ENCODE assay signal across 9 cellular contexts in the genomic region with DNA sequence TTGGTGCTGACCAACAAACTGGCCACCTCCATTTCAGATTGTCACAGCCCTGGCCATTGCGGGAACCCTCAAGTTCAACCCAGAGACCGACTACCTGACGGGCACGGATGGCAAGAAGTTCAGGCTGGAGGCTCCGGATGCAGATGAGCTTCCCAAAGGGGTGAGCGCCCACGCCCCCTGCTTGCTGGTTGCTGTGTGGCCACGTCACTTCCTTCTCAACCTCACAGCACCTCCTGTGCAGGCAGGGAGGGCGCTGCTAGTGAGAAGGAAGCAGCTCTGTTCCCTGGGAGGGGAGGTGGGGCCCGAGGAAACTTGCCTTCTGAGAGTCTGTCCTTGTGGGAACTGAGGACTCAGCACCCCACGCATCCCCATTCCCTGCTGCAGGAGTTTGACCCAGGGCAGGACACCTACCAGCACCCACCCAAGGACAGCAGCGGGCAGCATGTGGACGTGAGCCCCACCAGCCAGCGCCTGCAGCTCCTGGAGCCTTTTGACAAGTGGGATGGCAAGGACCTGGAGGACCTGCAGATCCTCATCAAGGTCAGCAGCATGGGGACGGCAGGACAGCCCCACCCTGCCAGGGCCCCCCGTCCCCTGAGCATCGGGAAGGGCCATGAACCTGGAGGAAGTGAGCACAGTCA. TPM values are rescaled to one million over a fixed set of nuclear protein-coding genes. Genes with fewer than 3 reads are reported as not detected.
DNase-seq lines count a peak whose midpoint lies in the region; ATAC-seq and TF ChIP-seq lines count a peak whose summit lies in the region.
"Had no signal": no experiment of that assay in that cellular context is flagged by ENCODE, and none has a peak within 500 bp of the region (broad histone marks: within the 10 kb centered on the region; RNA-seq: fewer than 3 reads in every experiment).

No MANE protein-coding gene starts in this region.

- no peak for DNase-seq in MCF 10A (ENCODE audit: unreplicated experiment)
- no peak for DNase-seq in mammary epithelial cell
- peak in 1 of 2 donors; percentile 56 for DNase-seq in activated naive CD4-positive, alpha-beta T cell treated with anti-CD3 and anti-CD28 coated beads, Interleukin-2, amount 50 U/mL, for 72 hours (ENCODE audit: low spot score in 2 of 2)
- peak; percentile 47 for DNase-seq in mesendoderm
- DNase-seq in medulla oblongata (ENCODE audit: extremely low spot score) = no peak
- no peak for DNase-seq in glomerular visceral epithelial cell (ENCODE audit: extremely low spot score)

- POLR2A ChIA-PET in MCF 10A (lab: Yijun Ruan, JAX) = no interaction called here

- H2BK120ac ChIP-seq in mesendoderm (ENCODE audit: low read depth, low read length) = no peak overlapping the region

- H3K4me2 ChIP-seq in mammary epithelial cell (ENCODE audit: insufficient read depth, low read depth, low read length) (no peak overlapping the region), mesendoderm (ENCODE audit: low read length) (no peak overlapping the region)

- dilution Hi-C loops in mammary epithelial cell (cut with HindIII; ENCODE audit: low sequenced_read_pairs) = no loop called here

- H3K79me1 ChIP-seq in mesendoderm (ENCODE audit: low read length) = no peaks in the 10 kb centered on the region

- H3K79me2 ChIP-seq in mammary epithelial cell (ENCODE audit: insufficient read depth, low read length) (no peaks in the 10 kb centered on the region), mesendoderm (ENCODE audit: control insufficient read depth, insufficient read depth, low read length) (no peaks in the 10 kb centered on the region)

- no peak overlapping the region for H4K8ac ChIP-seq in mesendoderm (ENCODE audit: low read depth, low read length)

- no peaks in the 10 kb centered on the region for H3K4me1 Mint-ChIP-seq in MCF 10A (ENCODE audit: insufficient read depth, unreplicated experiment)

- H2AK5ac ChIP-seq in mesendoderm (ENCODE audit: low read length) = no peak overlapping the region

- H3K36me3 ChIP-seq in mammary epithelial cell (ENCODE audit: insufficient read depth, low read length) (peaks cover 7% of the 10 kb centered on the region), mesendoderm (ENCODE audit: control insufficient read depth, insufficient read depth, low read length) (peaks cover 8% of the 10 kb centered on the region), stomach smooth muscle (ENCODE audit: control insufficient read depth in 2 of 2, insufficient read depth in 2 of 2, low read length in 2 of 2) (peaks cover 41 to 52% of the 10 kb centered on the region in 2 donors)

- H3K27ac ChIP-seq in mammary epithelial cell (ENCODE audit: insufficient read depth, low read depth, low read length) (no peak overlapping the region), mesendoderm (ENCODE audit: low read depth, low read length) (no peak overlapping the region), stomach smooth muscle (ENCODE audit: low read length) (peak overlapping the region; percentile 88)
- H3K27ac ChIP-seq: SJSA1 had no signal

- no peak overlapping the region for H3K4ac ChIP-seq in mesendoderm (ENCODE audit: low read depth, low read length)

- no peaks in the 10 kb centered on the region for H3K9me3 ChIP-seq in mammary epithelial cell (replicated peaks; ENCODE audit: insufficient read depth, low read length)
- no peaks in the 10 kb centered on the region for H3K9me3 ChIP-seq in stomach smooth muscle (ENCODE audit: control insufficient read depth in 2 of 2, low read length in 2 of 2)
- H3K9me3 ChIP-seq: SJSA1 had no signal

- no peak overlapping the region for H3K4me3 ChIP-seq in mammary epithelial cell (replicated peaks in 1 of 3; ENCODE audit: insufficient read depth in 1 of 3, low read depth in 2 of 3, low read length in 3 of 3)
- no peak overlapping the region for H3K4me3 ChIP-seq in mesendoderm (ENCODE audit: low read length)
- H3K4me3 ChIP-seq in stomach smooth muscle (ENCODE audit: low read length in 2 of 2) = peak overlapping the region; percentile 7 to 44
- H3K4me3 ChIP-seq: SJSA1 had no signal

- H3K4me1 ChIP-seq in mammary epithelial cell (ENCODE audit: insufficient read depth, low read length) (peaks cover 6% of the 10 kb centered on the region), mesendoderm (ENCODE audit: control insufficient read depth, low read depth, low read length) (no peaks in the 10 kb centered on the region), stomach smooth muscle (ENCODE audit: control insufficient read depth, insufficient read depth, low read length) (peaks cover 47% of the 10 kb centered on the region)
- H3K4me1 ChIP-seq: SJSA1 had no signal

- CTCF ChIA-PET in MCF 10A (lab: Yijun Ruan, JAX) = interaction anchor here (1.4 to 4.1 kb wide), 2 partner anchors 8 to 122 kb away, joined by 3 to 27 read pairs; no protein-coding TSS in a partner anchor
- CTCF ChIA-PET in mammary epithelial cell (lab: Charles Lee; ENCODE audit: low non-redundant PET) = no interaction called here

- no peak overlapping the region for H3K9ac ChIP-seq in mammary epithelial cell (ENCODE audit: insufficient read depth, low read length)
- no peak overlapping the region for H3K9ac ChIP-seq in mesendoderm (ENCODE audit: low read length)
- peak overlapping the region in 1 of 2 donors; percentile 68 for H3K9ac ChIP-seq in stomach smooth muscle (ENCODE audit: low read length in 2 of 2)

- H2BK5ac ChIP-seq in mesendoderm (ENCODE audit: low read length) = no peak overlapping the region

- no peaks in the 10 kb centered on the region for H3K27me3 Mint-ChIP-seq in MCF 10A (ENCODE audit: insufficient read depth, unreplicated experiment)

- peaks cover 85% of the 10 kb centered on the region for H3K36me3 Mint-ChIP-seq in MCF 10A (ENCODE audit: insufficient read depth, unreplicated experiment)
- H3K36me3 Mint-ChIP-seq in activated naive CD4-positive, alpha-beta T cell treated with anti-CD3 and anti-CD28 coated beads, Interleukin-2, amount 50 U/mL, for 72 hours = peaks cover 0 to 7% of the 10 kb centered on the region in 2 donors

- 89% methylated on average over 11 of the region's 17 CpGs for WGBS in mammary epithelial cell (ENCODE audit: low coverage, missing lambda C conversion rate)
- WGBS in mesendoderm (ENCODE audit: extremely low coverage, insufficient coverage, low lambda C conversion rate) = no CpG with 5 or more reads among the region's 17 CpGs

- H3K9me3 Mint-ChIP-seq in MCF 10A (ENCODE audit: unreplicated experiment) = no peaks in the 10 kb centered on the region
- no peaks in the 10 kb centered on the region for H3K9me3 Mint-ChIP-seq in activated naive CD4-positive, alpha-beta T cell treated with anti-CD3 and anti-CD28 coated beads, Interleukin-2, amount 50 U/mL, for 72 hours

- no peaks in the 10 kb centered on the region for H3K27me3 ChIP-seq in mammary epithelial cell (ENCODE audit: insufficient read depth, low read length)
- H3K27me3 ChIP-seq in mesendoderm (ENCODE audit: insufficient read depth, low read length, poor library complexity) = no peaks in the 10 kb centered on the region
- no peaks in the 10 kb centered on the region for H3K27me3 ChIP-seq in stomach smooth muscle (ENCODE audit: control insufficient read depth in 1 of 2, insufficient read depth in 2 of 2, low read length in 2 of 2)
- H3K27me3 ChIP-seq: SJSA1 had no signal

- no peak overlapping the region for H3K23ac ChIP-seq in mesendoderm (ENCODE audit: low read length)

- in situ Hi-C loops in mammary epithelial cell (cut with MboI; ENCODE audit: low sequenced_read_pairs in 2 of 2) = no loop called here

- peak; percentile 63 to 67 for ATAC-seq in activated naive CD4-positive, alpha-beta T cell treated with anti-CD3 and anti-CD28 coated beads, Interleukin-2, amount 50 U/mL, for 72 hours
- ATAC-seq in HG02970 (IDR thresholded peaks at IDR 0.05; ENCODE audit: low FRiP score, unreplicated experiment) = no peak

- no peak overlapping the region for H3K18ac ChIP-seq in mesendoderm (ENCODE audit: low read length)

- peak overlapping the region; percentile 46 for H3K27ac Mint-ChIP-seq in MCF 10A (ENCODE audit: low read depth, unreplicated experiment)
- peak overlapping the region; percentile 72 to 85 for H3K27ac Mint-ChIP-seq in activated naive CD4-positive, alpha-beta T cell treated with anti-CD3 and anti-CD28 coated beads, Interleukin-2, amount 50 U/mL, for 72 hours

- TF ChIP-seq CTCF in MCF 10A (IDR thresholded peaks at IDR 0.05; ENCODE audit: unreplicated experiment) = no peak
- TF ChIP-seq CTCF in mammary epithelial cell (conservative IDR thresholded peaks at IDR 0.05 in 1 of 2, IDR thresholded peaks at IDR 0.05 in 1 of 2; ENCODE audit: extremely low read depth in 1 of 2, insufficient read depth in 1 of 2, low read depth in 1 of 2, low read length in 2 of 2) = no peak

- no peak overlapping the region for H2AFZ ChIP-seq in mammary epithelial cell (ENCODE audit: low read depth, low read length)

- intact Hi-C loops in MCF 10A (cut with micrococcal nuclease) = no loop called here
- intact Hi-C loops in mammary epithelial cell (cut with micrococcal nuclease) = no loop called here

- no peak overlapping the region for H3K56ac ChIP-seq in mesendoderm (ENCODE audit: low read length)

- no peak overlapping the region for H4K5ac ChIP-seq in mesendoderm (ENCODE audit: low read length)

- H2BK15ac ChIP-seq in mesendoderm (replicated peaks; ENCODE audit: low read depth) = no peak overlapping the region

- no peak overlapping the region for H3K4me3 Mint-ChIP-seq in MCF 10A (ENCODE audit: unreplicated experiment)

- H4K20me1 ChIP-seq in mammary epithelial cell (ENCODE audit: insufficient read depth, low read length) = no peaks in the 10 kb centered on the region

- BruUV-seq in MCF 10A (replicated peaks; lab: Mats Ljungman, UMichigan) = no TSS peak
- no TSS peak for BruUV-seq in mammary epithelial cell (replicated peaks; lab: Mats Ljungman, UMichigan)

RNA-seq across cellular contexts. Expression of gene POLR3H, which starts 19.3 kb away (rescaled TPM):
- 26.3 and 35.5 TPM in 2 replicates for total RNA-seq in MCF 10A (2022)
- total RNA-seq in mammary epithelial cell = 10 to 100 TPM; 17.2 to 47.0 TPM
- 57.3 TPM for polyA plus RNA-seq in mammary epithelial cell
- 72.2 TPM for polyA minus RNA-seq in mammary epithelial cell
- 10 to 100 TPM; 11.2 to 32.7 TPM for total RNA-seq in activated naive CD4-positive, alpha-beta T cell treated with anti-CD3 and anti-CD28 coated beads, Interleukin-2, amount 50 U/mL, for 72 hours
- polyA plus RNA-seq in mesendoderm (2013, experiment 1 of 2) = 25.5 TPM
- 24.3 TPM for polyA plus RNA-seq in mesendoderm (2013, experiment 2 of 2)

RNA-seq across cellular contexts. Expression of gene CSDC2, which starts 35.9 kb away (rescaled TPM):
- total RNA-seq in MCF 10A (2022) (not detected in 2 replicates), mammary epithelial cell (1 to 10 TPM in 1 of 2 donors, under 1 TPM in 1; 0.09 to 1.0 TPM)
- not detected for polyA plus RNA-seq in mammary epithelial cell
- polyA minus RNA-seq in mammary epithelial cell = not detected
- not detected for total RNA-seq in activated naive CD4-positive, alpha-beta T cell treated with anti-CD3 and anti-CD28 coated beads, Interleukin-2, amount 50 U/mL, for 72 hours
- polyA plus RNA-seq in mesendoderm (2013, experiment 1 of 2) = 2.6 TPM
- polyA plus RNA-seq in mesendoderm (2013, experiment 2 of 2) = 2.4 TPM
- total RNA-seq: SJSA1 had no signal

RNA-seq across cellular contexts. Expression of gene ACO2, which starts 56.0 kb away (rescaled TPM):
- total RNA-seq in MCF 10A (2022) (105 and 109 TPM in 2 replicates), mammary epithelial cell (10 to 100 TPM; 79.2 to 96.0 TPM)
- polyA plus RNA-seq in mammary epithelial cell = 61.5 TPM
- polyA minus RNA-seq in mammary epithelial cell = 85.0 TPM
- total RNA-seq in activated naive CD4-positive, alpha-beta T cell treated with anti-CD3 and anti-CD28 coated beads, Interleukin-2, amount 50 U/mL, for 72 hours = 100 to 1,000 TPM in 1 of 2 donors, 10 to 100 TPM in 1; 100.0 to 112 TPM
- 33.3 TPM for polyA plus RNA-seq in mesendoderm (2013, experiment 1 of 2)
- 33.1 TPM for polyA plus RNA-seq in mesendoderm (2013, experiment 2 of 2)

RNA-seq across cellular contexts. Expression of gene PHF5A, which starts 56.4 kb away (rescaled TPM):
- total RNA-seq in MCF 10A (2022) = 62.3 and 68.8 TPM in 2 replicates
- total RNA-seq in mammary epithelial cell = 10 to 100 TPM; 32.2 to 54.3 TPM
- polyA plus RNA-seq in mammary epithelial cell = 73.3 TPM
- 22.1 TPM for polyA minus RNA-seq in mammary epithelial cell
- 10 to 100 TPM; 61.3 to 76.5 TPM for total RNA-seq in activated naive CD4-positive, alpha-beta T cell treated with anti-CD3 and anti-CD28 coated beads, Interleukin-2, amount 50 U/mL, for 72 hours
- polyA plus RNA-seq in mesendoderm (2013, experiment 1 of 2) = 112 TPM
- 109 TPM for polyA plus RNA-seq in mesendoderm (2013, experiment 2 of 2)

Comparison
In these comparisons a context has a peak if more than half of its experiments do, and no peak if none do; other contexts are left out.
1. H3K4me3 ChIP-seq: peak in stomach smooth muscle (2 of 2); none in mammary epithelial cell (0 of 3) and mesendoderm (single experiment).